Comparison of ENCODE assay signal across 9 cellular contexts in genomic region chr12:6945613-6946012, GRCh38. TPM values are rescaled to one million over a fixed set of nuclear protein-coding genes. Genes with fewer than 3 reads are reported as not detected.
DNase-seq lines count a peak whose midpoint lies in the region; ATAC-seq and TF ChIP-seq lines count a peak whose summit lies in the region.
"Had no signal": no experiment of that assay in that cellular context is flagged by ENCODE, and none has a peak within 500 bp of the region (broad histone marks: within the 10 kb centered on the region; RNA-seq: fewer than 3 reads in every experiment).

No MANE protein-coding gene starts in this region.

- H3K18ac ChIP-seq in mesenchymal stem cell (ENCODE audit: low read depth in 1 of 2, low read length in 2 of 2): no peak overlapping the region

- H3K27ac ChIP-seq in 22Rv1: peak overlapping the region; percentile 100
- H3K27ac ChIP-seq in HCT116 (ENCODE audit: low read depth, low read length): peak overlapping the region; percentile 99
- H3K27ac ChIP-seq in adrenal gland: peak overlapping the region; percentile 29 to 97 (median 95)
- peak overlapping the region; percentile 55 for H3K27ac ChIP-seq in mesenchymal stem cell (ENCODE audit: low read length, poor library complexity, severe bottlenecking)
- H3K27ac ChIP-seq in dorsolateral prefrontal cortex: peak overlapping the region in 21 of 59 donors; percentile 8 to 100 (median 94)

- H3K79me2 ChIP-seq in HCT116 (ENCODE audit: insufficient read depth, low read length): peaks cover 16% of the 10 kb centered on the region

- H3K4me2 ChIP-seq in HCT116 (ENCODE audit: low read length) (peak overlapping the region; percentile 92), mesenchymal stem cell (ENCODE audit: low read length, poor library complexity, severe bottlenecking) (peak overlapping the region; percentile 78)

- H3K4me3 ChIP-seq in HCT116 (replicated peaks in 1 of 2; ENCODE audit: low read depth in 1 of 2, low read length in 2 of 2) (peak overlapping the region; percentile 68 to 71), adrenal gland (peak overlapping the region in 1 of 4 donors; percentile 60), mesenchymal stem cell (ENCODE audit: insufficient read depth in 1 of 2, low read depth in 1 of 2, low read length in 2 of 2) (no peak overlapping the region), dorsolateral prefrontal cortex (peak overlapping the region in 26 of 59 donors; percentile 20 to 95 (median 83))

- CTCF ChIA-PET in HCT116 (lab: Charles Lee): interaction anchor here (0.6 to 6.1 kb wide), 12 partner anchors 8 to 200 kb away, joined by 3 to 101 read pairs (median 7); partner anchors contain the start of genes C1RL, LPCAT3 and SPSB2

- H3K9me3 ChIP-seq in HCT116 (ENCODE audit: control insufficient read depth in 1 of 2, insufficient read depth in 1 of 2, low read depth in 1 of 2, low read length in 2 of 2) (no peaks in the 10 kb centered on the region), adrenal gland (replicated peaks in 1 of 3) (no peaks in the 10 kb centered on the region), mesenchymal stem cell (ENCODE audit: control insufficient read depth, low read length) (no peaks in the 10 kb centered on the region)

- peak overlapping the region; percentile 43 for H4K91ac ChIP-seq in mesenchymal stem cell (ENCODE audit: low read length)

- peak overlapping the region; percentile 14 for H2AK5ac ChIP-seq in mesenchymal stem cell (ENCODE audit: low read length, severe bottlenecking)

- no peak overlapping the region for H2BK12ac ChIP-seq in mesenchymal stem cell (ENCODE audit: low read length in 2 of 2)

- TF ChIP-seq CTCF in 22Rv1 (IDR thresholded peaks at IDR 0.05): no peak; the same call in 1 of the 2 replicates
- 0 out of 6 replicates have a peak, but pooled peaks of 1 of the 3 experiments have one; percentile 1 for TF ChIP-seq CTCF in HCT116 (IDR thresholded peaks at IDR 0.05 in 2 of 3, conservative IDR thresholded peaks at IDR 0.05 in 1 of 3; ENCODE audit: borderline replicate concordance in 1 of 3, insufficient read depth in 1 of 3, low read depth in 2 of 3, low read length in 2 of 3)
- TF ChIP-seq CTCF in adrenal gland (IDR thresholded peaks at IDR 0.05): no peak
- TF ChIP-seq CTCF in dorsolateral prefrontal cortex (IDR thresholded peaks at IDR 0.05 in 54 of 56, conservative IDR thresholded peaks at IDR 0.05 in 2 of 56; ENCODE audit: low read depth in 1 of 56, partially characterized antibody in 56 of 56): no peak

- peaks cover 25 to 70% of the 10 kb centered on the region in 2 experiments for H3K4me1 ChIP-seq in HCT116 (ENCODE audit: control insufficient read depth in 1 of 2, insufficient read depth in 2 of 2, low read length in 2 of 2)
- peaks cover 20 to 59% of the 10 kb centered on the region in 2 donors for H3K4me1 ChIP-seq in adrenal gland (replicated peaks in 1 of 2)
- peaks cover 33% of the 10 kb centered on the region for H3K4me1 ChIP-seq in mesenchymal stem cell (ENCODE audit: control insufficient read depth, insufficient read depth, low read depth, low read length)

- H3K79me1 ChIP-seq in mesenchymal stem cell (replicated peaks; ENCODE audit: low read length, poor library complexity, severe bottlenecking): peaks cover 7% of the 10 kb centered on the region

- H4K20me1 ChIP-seq in HCT116 (ENCODE audit: insufficient read depth): no peaks in the 10 kb centered on the region

- no peak for TF ChIP-seq POLR2A in HCT116 (IDR thresholded peaks at IDR 0.05; ENCODE audit: borderline replicate concordance, extremely low read depth, insufficient read depth, insufficient read length)
- no peak for TF ChIP-seq POLR2A in adrenal gland (IDR thresholded peaks at IDR 0.05)

- H3K14ac ChIP-seq in mesenchymal stem cell (ENCODE audit: low read length in 2 of 2): no peak overlapping the region

- H3K27me3 ChIP-seq in HCT116 (ENCODE audit: insufficient read depth, low read length) (no peaks in the 10 kb centered on the region), adrenal gland (no peaks in the 10 kb centered on the region), mesenchymal stem cell (ENCODE audit: control insufficient read depth in 1 of 2, insufficient read depth in 1 of 2, low read length in 2 of 2) (no peaks in the 10 kb centered on the region), dorsolateral prefrontal cortex (no peaks in the 10 kb centered on the region)

- intact Hi-C loops in HCT116 (cut with micrococcal nuclease) (loop anchor here (1.0 to 10.0 kb wide), 3 partner anchors 16 to 692 kb away; no protein-coding TSS in a partner anchor), adrenal gland (cut with DNase I) (no loop called here), dorsolateral prefrontal cortex (cut with DNase I) (loop anchor here (2.0 to 10.0 kb wide), 4 partner anchors 19 to 699 kb away; partner anchors contain the start of gene LPCAT3 (in 1 of the 2))

- peak overlapping the region; percentile 70 for H4K8ac ChIP-seq in mesenchymal stem cell (ENCODE audit: low read length)

- H3K23ac ChIP-seq in mesenchymal stem cell (ENCODE audit: low read length in 2 of 2): no peak overlapping the region

- H2AFZ ChIP-seq in HCT116 (ENCODE audit: low read depth, low read length, poor library complexity, severe bottlenecking) (no peak overlapping the region), mesenchymal stem cell (ENCODE audit: low read depth, low read length) (no peak overlapping the region)

- ATAC-seq in HCT116 (no peak), HG03025 (IDR thresholded peaks at IDR 0.05; ENCODE audit: low FRiP score, unreplicated experiment) (no peak)
- ATAC-seq: sciatic nerve had no signal

- 46 to 54% (median 51%) methylated on average over 6 to 11 of the region's 11 CpGs for WGBS in adrenal gland, 4 donors
- 92% methylated on average over 11 of the region's 11 CpGs for WGBS in mesenchymal stem cell

- POLR2A ChIA-PET in HCT116 (lab: Charles Lee): interaction anchor here (0.6 to 7.7 kb wide), 19 partner anchors 8 to 692 kb away, joined by 3 to 269 read pairs (median 10); partner anchors contain the start of genes ATN1, C1RL, CDCA3 and MLF2

- peaks cover 2 to 6% of the 10 kb centered on the region in 2 experiments; a peak in 2 of 4 replicates for H3K36me3 ChIP-seq in HCT116 (ENCODE audit: control insufficient read depth in 1 of 2, insufficient read depth in 2 of 2, low read length in 2 of 2)
- H3K36me3 ChIP-seq in adrenal gland (replicated peaks in 1 of 2): no peaks in the 10 kb centered on the region
- peaks cover 23 to 27% of the 10 kb centered on the region in 2 experiments for H3K36me3 ChIP-seq in mesenchymal stem cell (ENCODE audit: control insufficient read depth in 1 of 2, insufficient read depth in 2 of 2, low read depth in 1 of 2, low read length in 2 of 2)

- no peak for DNase-seq in HCT116 (ENCODE audit: low read depth, low spot score)
- peak in 6 of 7 donors; percentile 43 to 74 (median 53) for DNase-seq in adrenal gland
- no peak for DNase-seq in mesenchymal stem cell
- no peak for DNase-seq in dorsolateral prefrontal cortex
- DNase-seq in NCI-H510A (lab: John Stamatoyannopoulos, UW): no peak
- no peak for DNase-seq in SIG-M5 (lab: John Stamatoyannopoulos, UW)

- no peak overlapping the region for H2BK15ac ChIP-seq in mesenchymal stem cell (ENCODE audit: low read depth, poor library complexity, severe bottlenecking)

- peak overlapping the region; percentile 3 for H2BK120ac ChIP-seq in mesenchymal stem cell (ENCODE audit: low read depth, low read length)

- no peaks in the 10 kb centered on the region for H3K9me2 ChIP-seq in HCT116 (ENCODE audit: insufficient read depth)

- BruUV-seq in HCT116 (replicated peaks; lab: Mats Ljungman, UMichigan): no TSS peak

- H2BK5ac ChIP-seq in mesenchymal stem cell (ENCODE audit: low read depth, low read length, poor library complexity, severe bottlenecking): no peak overlapping the region

- peak overlapping the region in 1 of 2 experiments; percentile 21 for H3K4ac ChIP-seq in mesenchymal stem cell (ENCODE audit: low read depth in 1 of 2, low read length in 2 of 2)

- TF ChIP-seq RAD21 in HCT116 (IDR thresholded peaks at IDR 0.05; ENCODE audit: low read depth): no peak

- RAD21 ChIA-PET in HCT116 (lab: Charles Lee; ENCODE audit: low non-redundant PET in 1 of 2, low total read pairs in 2 of 2, uncharacterized antibody in 2 of 2, unreplicated experiment in 2 of 2): interaction anchor here (0.9 to 2.8 kb wide), 9 partner anchors 17 to 199 kb away, joined by 3 to 22 read pairs (median 4); partner anchors contain the start of gene C1RL (in 2 of the 2)

- H3K9ac ChIP-seq in HCT116 (ENCODE audit: low read length) (peak overlapping the region; percentile 88), mesenchymal stem cell (ENCODE audit: low read length) (peak overlapping the region; percentile 93)

RNA-seq across cellular contexts. Expression of gene C12orf57, which starts 1.8 kb away (rescaled TPM):
- total RNA-seq in HCT116 (2021; ENCODE audit: unreplicated experiment) (202 TPM), adrenal gland (100 to 1,000 TPM; 152 to 505 (median 289) TPM), dorsolateral prefrontal cortex (100 to 1,000 TPM; 102 to 287 (median 162) TPM)
- polyA plus RNA-seq in HCT116 (2012): 409 and 485 TPM in 2 replicates
- polyA plus RNA-seq in adrenal gland: 100 to 1,000 TPM in 2 of 3 donors, 10 to 100 TPM in 1; 58.4 to 335 (median 271) TPM
- 186 TPM for polyA plus RNA-seq in mesenchymal stem cell (2013, experiment 1 of 2)
- 188 TPM for polyA plus RNA-seq in mesenchymal stem cell (2013, experiment 2 of 2)

RNA-seq across cellular contexts. Expression of gene RNU7-1, which starts 2.0 kb away (rescaled TPM):
- total RNA-seq in HCT116 (2021; ENCODE audit: unreplicated experiment) (not detected), adrenal gland (not detected), dorsolateral prefrontal cortex (not detected)
- polyA plus RNA-seq in HCT116 (2012): not detected in 2 replicates
- not detected for polyA plus RNA-seq in adrenal gland
- polyA plus RNA-seq in mesenchymal stem cell (2013, experiment 1 of 2): not detected
- not detected for polyA plus RNA-seq in mesenchymal stem cell (2013, experiment 2 of 2)
- total RNA-seq: sciatic nerve had no signal

RNA-seq across cellular contexts. Expression of gene PTPN6, which starts 5.5 kb away (rescaled TPM):
- total RNA-seq in HCT116 (2021; ENCODE audit: unreplicated experiment) (47.7 TPM), adrenal gland (10 to 100 TPM; 24.5 to 86.2 (median 63.5) TPM), dorsolateral prefrontal cortex (10 to 100 TPM in 52 of 120 experiments, 1 to 10 TPM in 68; 2.6 to 25.6 (median 9.2) TPM)
- polyA plus RNA-seq in HCT116 (2012): 63.9 and 64.2 TPM in 2 replicates
- 100 to 1,000 TPM in 2 of 3 donors, 10 to 100 TPM in 1; 36.2 to 204 (median 127) TPM for polyA plus RNA-seq in adrenal gland
- polyA plus RNA-seq in mesenchymal stem cell (2013, experiment 1 of 2): 0.73 TPM
- polyA plus RNA-seq in mesenchymal stem cell (2013, experiment 2 of 2): 1.2 TPM

RNA-seq across cellular contexts. Expression of gene ATN1, which starts 17.9 kb away (rescaled TPM):
- total RNA-seq in HCT116 (2021; ENCODE audit: unreplicated experiment) (104 TPM), adrenal gland (100 to 1,000 TPM in 4 of 8 donors, 10 to 100 TPM in 4; 51.0 to 263 (median 110) TPM), dorsolateral prefrontal cortex (100 to 1,000 TPM; 147 to 334 (median 199) TPM)
- polyA plus RNA-seq in HCT116 (2012): 82.2 and 91.6 TPM in 2 replicates
- 100 to 1,000 TPM in 2 of 3 donors, 10 to 100 TPM in 1; 57.4 to 482 (median 258) TPM for polyA plus RNA-seq in adrenal gland
- polyA plus RNA-seq in mesenchymal stem cell (2013, experiment 1 of 2): 119 TPM
- 111 TPM for polyA plus RNA-seq in mesenchymal stem cell (2013, experiment 2 of 2)

RNA-seq across cellular contexts. Expression of gene PHB2, which starts 24.9 kb away (rescaled TPM):
- total RNA-seq in HCT116 (2021; ENCODE audit: unreplicated experiment): 466 TPM
- 331 and 372 TPM in 2 replicates for polyA plus RNA-seq in HCT116 (2012)
- total RNA-seq in adrenal gland: 100 to 1,000 TPM; 158 to 344 (median 227) TPM
- polyA plus RNA-seq in adrenal gland: 100 to 1,000 TPM; 128 to 222 (median 131) TPM
- 253 TPM for polyA plus RNA-seq in mesenchymal stem cell (2013, experiment 1 of 2)
- polyA plus RNA-seq in mesenchymal stem cell (2013, experiment 2 of 2): 265 TPM
- total RNA-seq in dorsolateral prefrontal cortex: 100 to 1,000 TPM in 11 of 120 experiments, 10 to 100 TPM in 109; 56.3 to 112 (median 85.1) TPM

Comparison
In these comparisons a context has a peak if more than half of its experiments do, and no peak if none do; other contexts are left out.
1. DNase-seq: peak in adrenal gland (6 of 7); none in HCT116 (single experiment), mesenchymal stem cell (single experiment), dorsolateral prefrontal cortex (0 of 10), NCI-H510A (single experiment) and SIG-M5 (single experiment).
2. H3K4me3 ChIP-seq: peak in HCT116 (2 of 2); none in mesenchymal stem cell (0 of 2).
3. intact Hi-C loops: an anchor here in HCT116 (1.0 to 10.0 kb wide) and dorsolateral prefrontal cortex (2.0 to 10.0 kb wide); none called in adrenal gland.